In the genomic region with DNA sequence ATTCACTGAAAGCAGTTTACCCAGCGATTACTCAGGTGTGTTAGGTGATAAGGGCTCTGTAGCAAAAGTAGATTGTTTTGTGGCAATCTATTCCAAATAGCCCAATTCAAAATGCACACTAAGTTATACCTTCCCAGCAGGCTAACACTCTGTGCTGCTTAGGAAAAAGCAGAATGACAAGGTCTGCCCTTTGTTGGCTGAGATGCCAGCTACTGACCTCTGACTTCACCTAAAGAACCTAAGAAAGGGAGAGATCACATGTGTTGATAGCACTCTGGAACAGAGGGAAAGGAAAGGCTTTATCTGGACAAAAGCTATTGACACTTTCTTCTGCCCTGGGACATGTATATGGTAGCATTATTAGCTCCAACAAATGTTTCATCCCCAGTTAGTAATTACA, we compare ENCODE assay signal across 1 cellular context.
TF ChIP-seq lines count a peak whose summit lies in the region.

No MANE protein-coding gene starts in this region.

TF ChIP-seq in HepG2, 621 proteins besides CTCF, POLR2A, EP300 and RAD21:
- TF ChIP-seq ZNF790 (CRISPR knock-in tag; IDR thresholded peaks at IDR 0.05; ENCODE audit: borderline replicate concordance), result 0 out of 2 replicates have a peak, but pooled peaks have one; percentile 24
- no peak for TF ChIP-seq HDAC2 (CRISPR knock-in tag; IDR thresholded peaks at IDR 0.05)
- TF ChIP-seq ZNF460 (CRISPR knock-in tag; IDR thresholded peaks at IDR 0.05; ENCODE audit: borderline replicate concordance), result no peak
- TF ChIP-seq PCBP2 (optimal IDR thresholded peaks at IDR 0.05; ENCODE audit: low read depth, low read length, poor library complexity, severe bottlenecking), result no peak
